ENCODE assay signal across 19 cellular contexts in the genomic region with DNA sequence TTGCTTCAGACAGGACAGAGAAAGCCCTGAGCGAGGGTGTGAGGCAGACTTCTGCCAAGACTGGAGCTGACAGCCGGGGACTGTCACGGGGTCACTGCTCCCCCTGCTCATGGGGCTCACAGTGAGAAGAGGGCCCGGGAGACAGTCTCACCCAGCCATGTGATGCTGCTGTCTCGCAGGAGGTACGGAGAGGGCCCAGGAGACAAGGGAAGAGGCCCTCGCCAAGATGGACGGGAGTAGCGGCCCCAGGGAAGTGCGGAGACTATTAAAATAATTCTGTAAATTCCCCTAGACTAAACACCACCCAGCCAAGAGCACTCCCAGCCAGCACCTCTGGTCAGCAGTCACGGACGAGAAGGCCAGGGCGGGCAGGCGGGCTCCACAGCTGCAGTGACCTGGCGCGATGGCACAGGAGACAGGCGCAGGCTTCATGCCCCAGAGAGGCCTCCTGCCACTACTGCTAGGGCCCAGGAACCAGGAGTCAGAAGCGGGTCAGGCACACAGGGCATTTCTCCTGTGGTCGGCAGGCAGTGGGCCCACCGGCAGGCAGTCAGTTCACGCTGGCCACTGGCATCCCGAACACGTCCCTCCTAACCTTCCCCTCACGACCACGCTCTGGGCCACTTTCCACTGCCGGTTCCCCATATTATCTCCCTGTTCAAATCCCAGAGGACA. TPM values are rescaled to one million over a fixed set of nuclear protein-coding genes. Genes with fewer than 3 reads are reported as not detected.
DNase-seq lines count a peak whose midpoint lies in the region; ATAC-seq and TF ChIP-seq lines count a peak whose summit lies in the region.
"Had no signal": no experiment of that assay in that cellular context is flagged by ENCODE, and none has a peak within 500 bp of the region (broad histone marks: within the 10 kb centered on the region; RNA-seq: fewer than 3 reads in every experiment).

No MANE protein-coding gene starts in this region.

- H3K27ac Mint-ChIP-seq in nephron progenitor cell, result peak overlapping the region; percentile 42

- peaks cover 44% of the 10 kb centered on the region for H3K36me3 Mint-ChIP-seq in nephron progenitor cell (ENCODE audit: low read depth)

- no peak overlapping the region for H3K4me3 ChIP-seq in breast epithelium
- no peak overlapping the region for H3K4me3 ChIP-seq in mammary epithelial cell (replicated peaks in 1 of 3; ENCODE audit: insufficient read depth in 1 of 3, low read depth in 2 of 3, low read length in 3 of 3)
- H3K4me3 ChIP-seq in ascending aorta, result no peak overlapping the region
- no peak overlapping the region for H3K4me3 ChIP-seq in tibial artery
- H3K4me3 ChIP-seq: GM12878, PC-9, SJSA1 had no signal

- dilution Hi-C loops in mammary epithelial cell (cut with HindIII; ENCODE audit: low sequenced_read_pairs), result no loop called here

- H3K9me3 ChIP-seq in breast epithelium (no peaks in the 10 kb centered on the region), mammary epithelial cell (replicated peaks; ENCODE audit: insufficient read depth, low read length) (no peaks in the 10 kb centered on the region), ascending aorta (no peaks in the 10 kb centered on the region), tibial artery (no peaks in the 10 kb centered on the region)
- H3K9me3 ChIP-seq: BE2C, SJSA1 had no signal

- no peaks in the 10 kb centered on the region for H3K27me3 ChIP-seq in breast epithelium
- no peaks in the 10 kb centered on the region for H3K27me3 ChIP-seq in mammary epithelial cell (ENCODE audit: insufficient read depth, low read length)
- H3K27me3 ChIP-seq in ascending aorta, result no peaks in the 10 kb centered on the region
- peaks cover 0 to 14% of the 10 kb centered on the region in 2 donors for H3K27me3 ChIP-seq in tibial artery
- H3K27me3 ChIP-seq: BE2C had no signal

- H3K36me3 ChIP-seq in breast epithelium (no peaks in the 10 kb centered on the region), mammary epithelial cell (ENCODE audit: insufficient read depth, low read length) (no peaks in the 10 kb centered on the region), ascending aorta (no peaks in the 10 kb centered on the region), tibial artery (no peaks in the 10 kb centered on the region)
- H3K36me3 ChIP-seq: BE2C, SJSA1 had no signal

- no peak for TF ChIP-seq POLR2A in breast epithelium (IDR thresholded peaks at IDR 0.05)

- CTCF ChIA-PET in mammary epithelial cell (lab: Charles Lee; ENCODE audit: low non-redundant PET), result no interaction called here

- H3K9me3 Mint-ChIP-seq in nephron progenitor cell, result peaks cover 3% of the 10 kb centered on the region
- H3K9me3 Mint-ChIP-seq: CD4-positive, alpha-beta memory T cell had no signal

- no peaks in the 10 kb centered on the region for H4K20me1 ChIP-seq in mammary epithelial cell (ENCODE audit: insufficient read depth, low read length)

- H3K4me3 Mint-ChIP-seq in nephron progenitor cell, result no peak overlapping the region
- H3K4me3 Mint-ChIP-seq: CD4-positive, alpha-beta memory T cell had no signal

- no peak for TF ChIP-seq CTCF in breast epithelium (IDR thresholded peaks at IDR 0.05)
- TF ChIP-seq CTCF in mammary epithelial cell (conservative IDR thresholded peaks at IDR 0.05 in 1 of 2, IDR thresholded peaks at IDR 0.05 in 1 of 2; ENCODE audit: extremely low read depth in 1 of 2, insufficient read depth in 1 of 2, low read depth in 1 of 2, low read length in 2 of 2), result no peak
- TF ChIP-seq CTCF in ascending aorta (IDR thresholded peaks at IDR 0.05), result no peak
- no peak for TF ChIP-seq CTCF in nephron progenitor cell (IDR thresholded peaks at IDR 0.05)
- TF ChIP-seq CTCF in tibial artery (IDR thresholded peaks at IDR 0.05), result no peak

- in situ Hi-C loops in mammary epithelial cell (cut with MboI; ENCODE audit: low sequenced_read_pairs in 2 of 2), result no loop called here

- DNase-seq in breast epithelium (ENCODE audit: low spot score in 2 of 2) (no peak), mammary epithelial cell (no peak), ascending aorta (ENCODE audit: low spot score in 2 of 2) (no peak), nephron progenitor cell (no peak), tibial artery (no peak), A172 (ENCODE audit: low spot score) (no peak), dedifferentiated amniotic fluid mesenchymal stem cell (ENCODE audit: extremely low spot score) (no peak)
- DNase-seq: BE2C; CD4-positive, alpha-beta memory T cell; NCI-H1417 treated with DMSO at 0.1 percent for 48 hours; NCI-H1930; NCI-H226; NCI-H524 treated with DMSO at 0.1 percent for 48 hours had no signal

- 88% methylated on average over 23 of the region's 26 CpGs for WGBS in mammary epithelial cell (ENCODE audit: low coverage, missing lambda C conversion rate)

- intact Hi-C loops in breast epithelium (cut with DNase I; ENCODE audit: low total_unique reads) (no loop called here), mammary epithelial cell (cut with micrococcal nuclease) (no loop called here), ascending aorta (cut with DNase I) (no loop called here), tibial artery (cut with DNase I; ENCODE audit: low total_unique reads) (no loop called here)

- no peak for ATAC-seq in HG03520 (IDR thresholded peaks at IDR 0.05; ENCODE audit: unreplicated experiment)
- ATAC-seq: GM12878 had no signal

- H3K9ac ChIP-seq in mammary epithelial cell (ENCODE audit: insufficient read depth, low read length), result no peak overlapping the region
- H3K9ac ChIP-seq: KMS-11 had no signal

- no TSS peak for BruUV-seq in mammary epithelial cell (replicated peaks; lab: Mats Ljungman, UMichigan)

- H3K27ac ChIP-seq in breast epithelium (peak overlapping the region; percentile 60 to 61), mammary epithelial cell (ENCODE audit: insufficient read depth, low read depth, low read length) (no peak overlapping the region), ascending aorta (peak overlapping the region; percentile 79 to 85), tibial artery (peak overlapping the region; percentile 66 to 67)
- H3K27ac ChIP-seq: KMS-11, PC-9, SJSA1 had no signal

- no peak overlapping the region for H3K4me2 ChIP-seq in mammary epithelial cell (ENCODE audit: insufficient read depth, low read depth, low read length)
- H3K4me2 ChIP-seq: KMS-11 had no signal

- H3K79me2 ChIP-seq in mammary epithelial cell (ENCODE audit: insufficient read depth, low read length), result no peaks in the 10 kb centered on the region

- peaks cover 40% of the 10 kb centered on the region for H3K27me3 Mint-ChIP-seq in nephron progenitor cell (ENCODE audit: low read depth, poor library complexity)

- H3K4me1 Mint-ChIP-seq in nephron progenitor cell, result peaks cover 28% of the 10 kb centered on the region

- H3K4me1 ChIP-seq in breast epithelium (peaks cover 0 to 15% of the 10 kb centered on the region in 2 donors), mammary epithelial cell (ENCODE audit: insufficient read depth, low read length) (peaks cover 8% of the 10 kb centered on the region), ascending aorta (peaks cover 0 to 18% of the 10 kb centered on the region in 2 donors), tibial artery (peaks cover 0 to 37% (median 29%) of the 10 kb centered on the region in 4 donors)
- H3K4me1 ChIP-seq: BE2C, SJSA1 had no signal

- no peak overlapping the region for H2AFZ ChIP-seq in mammary epithelial cell (ENCODE audit: low read depth, low read length)
- H2AFZ ChIP-seq: PC-9 had no signal

RNA-seq across cellular contexts. Expression of gene WDR86, which starts 24.1 kb away (rescaled TPM):
- total RNA-seq in breast epithelium (10 to 100 TPM; 15.5 to 61.5 (median 57.0) TPM), mammary epithelial cell (10 to 100 TPM in 1 of 2 donors, not detected in 1; 19.5 TPM), ascending aorta (4.0 TPM)
- not detected for polyA plus RNA-seq in mammary epithelial cell
- polyA minus RNA-seq in mammary epithelial cell, result not detected
- 0.10 TPM in 1 of 2 replicates, not detected in the other for total RNA-seq in A172 (2014; rRNA removed; shearing (Covaris generic))
- total RNA-seq: GM12878, H4 had no signal

RNA-seq across cellular contexts. Expression of gene NUB1, which starts 44.2 kb away (rescaled TPM):
- total RNA-seq in breast epithelium (10 to 100 TPM; 61.9 to 71.7 (median 62.7) TPM), mammary epithelial cell (10 to 100 TPM; 29.5 to 41.9 TPM), ascending aorta (28.2 TPM)
- 20.1 TPM for polyA plus RNA-seq in mammary epithelial cell
- 19.3 TPM for polyA minus RNA-seq in mammary epithelial cell
- 48.5 and 58.0 TPM in 2 replicates for total RNA-seq in A172 (2014; rRNA removed; shearing (Covaris generic))

RNA-seq across cellular contexts. Expression of gene CRYGN, which starts 54.2 kb away (rescaled TPM):
- 1 to 10 TPM in 1 of 3 donors, under 1 TPM in 1, not detected in 1; 0.98 to 1.3 TPM for total RNA-seq in breast epithelium
- not detected for total RNA-seq in mammary epithelial cell
- not detected for polyA plus RNA-seq in mammary epithelial cell
- not detected for polyA minus RNA-seq in mammary epithelial cell
- total RNA-seq in ascending aorta, result not detected
- total RNA-seq in A172 (2014; rRNA removed; shearing (Covaris generic)), result 1.2 TPM in 1 of 2 replicates, not detected in the other
- total RNA-seq: CD4-positive, alpha-beta memory T cell; GM12878; H4; SJSA1 had no signal
- polyA plus RNA-seq: GM12878 had no signal
